Comparison of ENCODE assay signal across 8 cellular contexts in the genomic region with DNA sequence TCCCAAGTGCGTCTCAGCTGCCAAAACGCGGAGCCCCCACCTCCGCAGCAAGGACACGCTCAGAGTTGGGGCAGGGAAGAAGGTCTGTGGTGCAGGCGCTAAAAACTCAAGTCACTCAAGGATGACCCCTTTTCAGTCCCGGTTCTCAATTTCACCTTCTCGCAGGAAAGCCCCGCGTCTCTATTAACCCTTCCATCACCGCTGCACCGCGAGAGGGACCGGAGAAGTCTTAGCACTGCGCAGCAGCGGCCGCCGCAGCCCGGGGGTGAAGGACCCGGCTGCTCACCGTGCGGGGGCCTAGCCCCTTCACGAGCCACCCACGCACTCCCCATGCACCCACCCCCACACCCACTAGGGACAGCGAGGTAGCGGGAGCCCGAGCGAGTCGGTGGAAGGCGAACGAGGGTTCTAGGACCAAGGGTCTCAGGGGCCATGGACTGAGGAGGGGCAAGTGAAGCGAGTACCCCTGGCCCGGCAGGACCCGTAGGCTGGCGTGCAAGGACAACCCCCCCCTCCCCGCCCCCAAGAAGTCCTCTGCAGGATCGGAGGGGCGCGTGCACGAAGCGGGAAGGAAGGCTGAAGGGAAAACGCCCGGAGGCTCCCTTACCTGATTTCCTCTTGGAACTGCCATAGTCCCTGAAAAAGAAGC.
A peak's percentile ranks its signal among the peaks of the same experiment; 100 is the strongest.
DNase-seq lines count a peak whose midpoint lies in the region; ATAC-seq and TF ChIP-seq lines count a peak whose summit lies in the region.

No MANE protein-coding gene starts in this region.

- H3K9ac ChIP-seq in KMS-11 (peak overlapping the region; percentile 63), skeletal muscle satellite cell (ENCODE audit: low read depth, low read length) (no peak overlapping the region)

- H3K27me3 ChIP-seq in KMS-11 (ENCODE audit: insufficient read depth, low read depth) (no peaks in the 10 kb centered on the region), dorsolateral prefrontal cortex (no peaks in the 10 kb centered on the region), skeletal muscle satellite cell (ENCODE audit: control insufficient read depth, insufficient read depth, low read length) (peaks cover 3% of the 10 kb centered on the region)

- H3K4me3 ChIP-seq in KMS-11 (IDR thresholded peaks at IDR 0.05; ENCODE audit: insufficient read depth, low read depth, low read length) (no peak overlapping the region), dorsolateral prefrontal cortex (peak overlapping the region; percentile 29 to 85 (median 72)), skeletal muscle satellite cell (ENCODE audit: low read length) (peak overlapping the region; percentile 56)

- no peaks in the 10 kb centered on the region for H3K36me3 ChIP-seq in KMS-11 (ENCODE audit: insufficient read depth)
- H3K36me3 ChIP-seq in skeletal muscle satellite cell (ENCODE audit: insufficient read depth, low read length): no peaks in the 10 kb centered on the region

- no peaks in the 10 kb centered on the region for H3K79me2 ChIP-seq in KMS-11 (ENCODE audit: insufficient read depth, low read depth)

- H2AFZ ChIP-seq in KMS-11 (ENCODE audit: low read depth): peak overlapping the region; percentile 81; the same call in 1 of the 2 replicates

- H3K4me2 ChIP-seq in KMS-11: peak overlapping the region; percentile 73
- H3K4me2 ChIP-seq in skeletal muscle satellite cell (ENCODE audit: low read length): peak overlapping the region; percentile 78

- H3K4me1 ChIP-seq in KMS-11 (ENCODE audit: low read depth, poor library complexity, severe bottlenecking) (peaks cover 36% of the 10 kb centered on the region), skeletal muscle satellite cell (ENCODE audit: control insufficient read depth, insufficient read depth, low read length) (peaks cover 37% of the 10 kb centered on the region)

- DNase-seq in dorsolateral prefrontal cortex (no peak), NCI-H1436 (lab: John Stamatoyannopoulos, UW) (no peak), cerebellar nuclear complex (lab: John Stamatoyannopoulos, UW) (no peak)

- ATAC-seq in GM18519 (IDR thresholded peaks at IDR 0.05; ENCODE audit: low FRiP score, unreplicated experiment) (peak; percentile 39), GM21723 (IDR thresholded peaks at IDR 0.05; ENCODE audit: unreplicated experiment) (peak; percentile 63), GM19328 (IDR thresholded peaks at IDR 0.05; ENCODE audit: unreplicated experiment) (no peak)

- no peaks in the 10 kb centered on the region for H3K9me3 ChIP-seq in skeletal muscle satellite cell (replicated peaks; ENCODE audit: low read length)

- TF ChIP-seq CTCF in KMS-11 (conservative IDR thresholded peaks at IDR 0.05; ENCODE audit: low read depth, low read length): no peak
- TF ChIP-seq CTCF in dorsolateral prefrontal cortex (IDR thresholded peaks at IDR 0.05 in 54 of 56, conservative IDR thresholded peaks at IDR 0.05 in 2 of 56; ENCODE audit: low read depth in 1 of 56, partially characterized antibody in 56 of 56): peak in 2 of 56 donors; percentile 6 to 11

- no peaks in the 10 kb centered on the region for H4K20me1 ChIP-seq in KMS-11 (ENCODE audit: insufficient read depth)

- intact Hi-C loops in dorsolateral prefrontal cortex (cut with DNase I): no loop called here

- H3K27ac ChIP-seq in KMS-11 (peak overlapping the region; percentile 19; the same call in 1 of the 2 replicates), dorsolateral prefrontal cortex (peak overlapping the region; percentile 51 to 98 (median 91))
